19 cellular contexts compared by ENCODE assay signal in genomic region chr2:207110310-207110709, GRCh38. TPM values are rescaled to one million over a fixed set of nuclear protein-coding genes. Genes with fewer than 3 reads are reported as not detected.
A peak's percentile ranks its signal among the peaks of the same experiment; 100 is the strongest.
DNase-seq lines count a peak whose midpoint lies in the region; ATAC-seq and TF ChIP-seq lines count a peak whose summit lies in the region.
"Had no signal": no experiment of that assay in that cellular context is flagged by ENCODE, and none has a peak within 500 bp of the region (broad histone marks: within the 10 kb centered on the region; RNA-seq: fewer than 3 reads in every experiment).

No MANE protein-coding gene starts in this region.

- no peak overlapping the region for H3K4me3 Mint-ChIP-seq in natural killer cell treated with Interleukin-12 subunit alpha and Interleukin-12 subunit beta and Interleukin-15 and Interleukin-18, amount 100 ng/mL, for 72 hours
- no peak overlapping the region for H3K4me3 Mint-ChIP-seq in natural killer cell
- no peak overlapping the region for H3K4me3 Mint-ChIP-seq in progenitor cell of endocrine pancreas (ENCODE audit: low read depth)
- no peak overlapping the region for H3K4me3 Mint-ChIP-seq in endodermal cell
- H3K4me3 Mint-ChIP-seq: CD14-positive monocyte had no signal

- intact Hi-C loops in natural killer cell (cut with micrococcal nuclease): no loop called here
- intact Hi-C loops in upper lobe of right lung (cut with DNase I): no loop called here

- no peaks in the 10 kb centered on the region for H3K9me3 Mint-ChIP-seq in natural killer cell treated with Interleukin-12 subunit alpha and Interleukin-12 subunit beta and Interleukin-15 and Interleukin-18, amount 100 ng/mL, for 72 hours
- H3K9me3 Mint-ChIP-seq in natural killer cell: no peaks in the 10 kb centered on the region
- no peaks in the 10 kb centered on the region for H3K9me3 Mint-ChIP-seq in progenitor cell of endocrine pancreas (ENCODE audit: low read depth)
- no peaks in the 10 kb centered on the region for H3K9me3 Mint-ChIP-seq in endodermal cell
- H3K9me3 Mint-ChIP-seq: CD14-positive monocyte had no signal

- H3K27ac Mint-ChIP-seq in natural killer cell treated with Interleukin-12 subunit alpha and Interleukin-12 subunit beta and Interleukin-15 and Interleukin-18, amount 100 ng/mL, for 72 hours: peak overlapping the region; percentile 42 to 50
- H3K27ac Mint-ChIP-seq in natural killer cell (no peak overlapping the region), progenitor cell of endocrine pancreas (no peak overlapping the region), endodermal cell (no peak overlapping the region)

- H3K36me3 ChIP-seq in neutrophil (peaks cover 33% of the 10 kb centered on the region), upper lobe of right lung (peaks cover 9% of the 10 kb centered on the region), endodermal cell (ENCODE audit: control insufficient read depth, insufficient read depth, low read length) (peaks cover 91% of the 10 kb centered on the region)

- no peak overlapping the region for H3K9ac ChIP-seq in endodermal cell (ENCODE audit: extremely low read depth, low read length, poor library complexity, severe bottlenecking)

- DNase-seq in natural killer cell treated with Interleukin-12 subunit alpha and Interleukin-12 subunit beta and Interleukin-15 and Interleukin-18, amount 100 ng/mL, for 72 hours (ENCODE audit: low spot score): no peak
- no peak for DNase-seq in natural killer cell
- no peak for DNase-seq in caudate nucleus (lab: John Stamatoyannopoulos, UW)
- no peak for DNase-seq in upper lobe of right lung
- DNase-seq in activated T-cell treated with anti-CD3 and anti-CD28 coated beads, Interleukin-2, amount 50 U/mL, for 1 hour: no peak
- no peak for DNase-seq in progenitor cell of endocrine pancreas (ENCODE audit: low spot score, unreplicated experiment)
- no peak for DNase-seq in endodermal cell
- DNase-seq: DND-41, HCEC 1CT, MV-4-11, NCI-H1417, NCI-H187 treated with DMSO at 0.1 percent for 48 hours, NCI-H2227 treated with DMSO at 0.1 percent for 48 hours, NCI-H510A treated with DMSO at 0.1 percent for 48 hours, NCI-H774, SHP77 treated with DMSO at 0.1 percent for 48 hours had no signal

- H3K36me3 Mint-ChIP-seq in natural killer cell treated with Interleukin-12 subunit alpha and Interleukin-12 subunit beta and Interleukin-15 and Interleukin-18, amount 100 ng/mL, for 72 hours: no peaks in the 10 kb centered on the region
- H3K36me3 Mint-ChIP-seq in natural killer cell: peaks cover 10% of the 10 kb centered on the region
- H3K36me3 Mint-ChIP-seq in progenitor cell of endocrine pancreas (ENCODE audit: insufficient read depth): peaks cover 2% of the 10 kb centered on the region
- H3K36me3 Mint-ChIP-seq in endodermal cell (ENCODE audit: low read depth): peaks cover 24% of the 10 kb centered on the region

- H3K4me1 Mint-ChIP-seq in natural killer cell treated with Interleukin-12 subunit alpha and Interleukin-12 subunit beta and Interleukin-15 and Interleukin-18, amount 100 ng/mL, for 72 hours (ENCODE audit: low read depth in 2 of 2): peaks cover 26 to 31% of the 10 kb centered on the region in 2 donors
- H3K4me1 Mint-ChIP-seq in natural killer cell (peaks cover 20 to 37% of the 10 kb centered on the region in 2 donors), progenitor cell of endocrine pancreas (ENCODE audit: low read depth) (peaks cover 17% of the 10 kb centered on the region), endodermal cell (peaks cover 29% of the 10 kb centered on the region)

- no peaks in the 10 kb centered on the region for H3K27me3 Mint-ChIP-seq in natural killer cell treated with Interleukin-12 subunit alpha and Interleukin-12 subunit beta and Interleukin-15 and Interleukin-18, amount 100 ng/mL, for 72 hours
- H3K27me3 Mint-ChIP-seq in natural killer cell (ENCODE audit: low read depth in 2 of 2) (no peaks in the 10 kb centered on the region), progenitor cell of endocrine pancreas (no peaks in the 10 kb centered on the region), endodermal cell (ENCODE audit: insufficient read depth) (no peaks in the 10 kb centered on the region)

- H3K27ac ChIP-seq in caudate nucleus (ENCODE audit: low read depth, low read length) (peak overlapping the region; percentile 53), neutrophil (peak overlapping the region; percentile 88), upper lobe of right lung (no peak overlapping the region), endodermal cell (ENCODE audit: low read depth, low read length) (no peak overlapping the region)
- H3K27ac ChIP-seq: 22Rv1 had no signal

- H3K27me3 ChIP-seq in neutrophil: no peaks in the 10 kb centered on the region
- no peaks in the 10 kb centered on the region for H3K27me3 ChIP-seq in upper lobe of right lung
- H3K27me3 ChIP-seq in endodermal cell (ENCODE audit: control insufficient read depth, insufficient read depth, low read length, poor library complexity, severe bottlenecking): no peaks in the 10 kb centered on the region

- TF ChIP-seq CTCF in natural killer cell (IDR thresholded peaks at IDR 0.05): no peak
- TF ChIP-seq CTCF in neutrophil (IDR thresholded peaks at IDR 0.05): no peak
- no peak for TF ChIP-seq CTCF in upper lobe of right lung (IDR thresholded peaks at IDR 0.05)
- TF ChIP-seq CTCF in progenitor cell of endocrine pancreas (IDR thresholded peaks at IDR 0.05; ENCODE audit: unreplicated experiment): no peak
- no peak for TF ChIP-seq CTCF in endodermal cell (conservative IDR thresholded peaks at IDR 0.05)

- H3K4me1 ChIP-seq in neutrophil (ENCODE audit: control insufficient read depth in 1 of 2, insufficient read depth in 1 of 2, low read depth in 1 of 2, low read length in 1 of 2) (peaks cover 66 to 70% of the 10 kb centered on the region in 2 experiments), upper lobe of right lung (peaks cover 5% of the 10 kb centered on the region), endodermal cell (ENCODE audit: control insufficient read depth, insufficient read depth, low read length) (peaks cover 10% of the 10 kb centered on the region)

- ATAC-seq in natural killer cell treated with Interleukin-12 subunit alpha and Interleukin-12 subunit beta and Interleukin-15 and Interleukin-18, amount 100 ng/mL, for 72 hours: peak; percentile 66 to 77
- no peak for ATAC-seq in natural killer cell
- peak; percentile 48 for ATAC-seq in upper lobe of right lung

- H3K9me3 ChIP-seq in neutrophil: no peaks in the 10 kb centered on the region
- no peaks in the 10 kb centered on the region for H3K9me3 ChIP-seq in upper lobe of right lung
- no peaks in the 10 kb centered on the region for H3K9me3 ChIP-seq in endodermal cell (ENCODE audit: control insufficient read depth, low read length)

- H3K4me3 ChIP-seq in neutrophil (ENCODE audit: low read depth in 1 of 2, low read length in 1 of 2) (peak overlapping the region in 1 of 2 experiments; percentile 22), upper lobe of right lung (no peak overlapping the region), endodermal cell (ENCODE audit: low read length) (no peak overlapping the region)

- WGBS in endodermal cell (ENCODE audit: insufficient coverage in 1 of 2, insufficient read length in 1 of 2), 2 experiments: 80 to 96% methylated on average over 2 to 7 of the region's 7 CpGs

RNA-seq across cellular contexts. Expression of gene KLF7, which starts 55.4 kb away (rescaled TPM):
- 10 to 100 TPM; 13.3 to 49.1 TPM for total RNA-seq in natural killer cell treated with Interleukin-12 subunit alpha and Interleukin-12 subunit beta and Interleukin-15 and Interleukin-18, amount 100 ng/mL, for 72 hours
- 10 to 100 TPM; 22.9 to 39.1 (median 32.4) TPM for total RNA-seq in natural killer cell
- total RNA-seq in upper lobe of right lung: 62.1 TPM
- total RNA-seq in progenitor cell of endocrine pancreas: 26.6 and 27.1 TPM in 2 replicates
- total RNA-seq in endodermal cell: 10 to 100 TPM; 27.4 to 27.8 TPM
- 23.3 TPM for polyA plus RNA-seq in endodermal cell (2013, experiment 1 of 2)
- 22.4 TPM for polyA plus RNA-seq in endodermal cell (2013, experiment 2 of 2)

Comparison
In these comparisons a context has a peak if more than half of its experiments do, and no peak if none do; other contexts are left out.
1. ATAC-seq: peak in natural killer cell treated with Interleukin-12 subunit alpha and Interleukin-12 subunit beta and Interleukin-15 and Interleukin-18, amount 100 ng/mL, for 72 hours (2 of 2) and upper lobe of right lung (single experiment); none in natural killer cell (0 of 3).
2. H3K27ac Mint-ChIP-seq: peak in natural killer cell treated with Interleukin-12 subunit alpha and Interleukin-12 subunit beta and Interleukin-15 and Interleukin-18, amount 100 ng/mL, for 72 hours (2 of 2); none in natural killer cell (0 of 2), progenitor cell of endocrine pancreas (single experiment) and endodermal cell (single experiment).
3. H3K27ac ChIP-seq: peak in caudate nucleus (single experiment) and neutrophil (single experiment); none in upper lobe of right lung (single experiment) and endodermal cell (single experiment).